Comparison of ENCODE assay signal across 21 cellular contexts in the genomic region with DNA sequence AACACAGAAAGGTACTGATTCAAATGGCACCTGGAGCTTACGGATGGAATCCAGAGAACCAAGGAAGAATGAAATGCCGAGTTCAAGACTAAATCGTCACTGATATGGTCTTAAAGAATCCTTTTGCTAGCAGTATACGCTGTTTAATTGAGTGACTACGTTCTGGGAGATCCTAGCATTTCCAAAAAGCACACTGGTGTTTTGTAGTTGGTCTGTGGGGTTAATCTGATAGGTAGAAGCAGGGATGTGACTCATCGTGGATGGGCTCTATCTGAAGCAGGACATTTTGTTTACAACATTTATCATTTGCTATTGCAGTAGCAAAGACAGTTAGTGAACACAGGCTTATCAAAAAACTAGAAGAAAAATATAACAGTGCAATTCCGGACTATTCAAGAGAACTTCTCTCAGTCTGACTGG.
DNase-seq lines count a peak whose midpoint lies in the region; ATAC-seq, FAIRE-seq and TF ChIP-seq lines count a peak whose summit lies in the region.
"Had no signal": no experiment of that assay in that cellular context is flagged by ENCODE, and none has a peak within 500 bp of the region (broad histone marks: within the 10 kb centered on the region; RNA-seq: fewer than 3 reads in every experiment).

No MANE protein-coding gene starts in this region.

- no TSS peak for BruUV-seq in HCT116 (replicated peaks; lab: Mats Ljungman, UMichigan)

- no peak overlapping the region for H3K23ac ChIP-seq in H1 (ENCODE audit: insufficient read length)

- H2BK12ac ChIP-seq in H1 (ENCODE audit: low read depth, low read length): no peak overlapping the region

- no peak overlapping the region for H2BK5ac ChIP-seq in H1 (ENCODE audit: low read depth, low read length)

- no peak overlapping the region for H4K5ac ChIP-seq in H1 (ENCODE audit: insufficient read length, low read depth, low read length)

- H3K9ac ChIP-seq in HCT116 (ENCODE audit: low read length) (peak overlapping the region; percentile 58), H1 (replicated peaks in 1 of 4; ENCODE audit: extremely low read depth in 1 of 4, low read depth in 3 of 4, low read length in 3 of 4) (no peak overlapping the region)

- no peak overlapping the region for H2BK120ac ChIP-seq in H1 (replicated peaks; ENCODE audit: low read depth, low read length)

- H3K14ac ChIP-seq in H1 (ENCODE audit: insufficient read length): no peak overlapping the region

- DNase-seq in HCT116 (ENCODE audit: low read depth, low spot score) (no peak), H1 (ENCODE audit: low read depth in 1 of 2, low spot score in 2 of 2) (no peak), osteoblast (ENCODE audit: insufficient read length, low spot score, missing footprints) (no peak), head of caudate nucleus (no peak), islet precursor cell (no peak)
- DNase-seq in activated CD8-positive, alpha-beta memory T cell treated with anti-CD3 and anti-CD28 coated beads for 24 hours: no peak
- DNase-seq: activated CD4-positive, alpha-beta T cell treated with anti-CD3 and anti-CD28 coated beads for 4 hours; COR-L47; dorsolateral prefrontal cortex; naive B cell; NCI-H1436 treated with DMSO at 0.1 percent for 48 hours; NCI-H2227 treated with DMSO at 0.1 percent for 48 hours; stimulated activated CD4-positive, alpha-beta T cell treated with anti-CD3 and anti-CD28 coated beads, Interleukin-1b, Interleukin-23, amount 100 ng/mL, for 48 hours; stimulated activated naive CD4-positive, alpha-beta T cell; transverse colon had no signal

- H4K8ac ChIP-seq in H1 (ENCODE audit: extremely low read depth, insufficient read depth, low read length): no peak overlapping the region

- H3K9me3 ChIP-seq in HCT116 (ENCODE audit: control insufficient read depth in 1 of 2, insufficient read depth in 1 of 2, low read depth in 1 of 2, low read length in 2 of 2) (no peaks in the 10 kb centered on the region), H1 (ENCODE audit: insufficient read depth in 2 of 2, low read depth in 1 of 2, low read length in 1 of 2) (no peaks in the 10 kb centered on the region), osteoblast (ENCODE audit: low read depth, low read length) (no peaks in the 10 kb centered on the region)
- H3K9me3 ChIP-seq: esophagus muscularis mucosa, transverse colon had no signal

- peak overlapping the region; percentile 100 for H3K27ac ChIP-seq in HCT116 (ENCODE audit: low read depth, low read length)
- no peak overlapping the region for H3K27ac ChIP-seq in H1 (ENCODE audit: low read depth, low read length)
- peak overlapping the region; percentile 97 for H3K27ac ChIP-seq in osteoblast (ENCODE audit: low read depth, low read length)
- H3K27ac ChIP-seq: cardiac muscle cell, dorsolateral prefrontal cortex, esophagus muscularis mucosa, transverse colon had no signal

- H4K91ac ChIP-seq in H1 (replicated peaks; ENCODE audit: insufficient read length, low read length): no peak overlapping the region

- RAD21 ChIA-PET in HCT116 (lab: Charles Lee; ENCODE audit: low non-redundant PET in 1 of 2, low total read pairs in 2 of 2, uncharacterized antibody in 2 of 2, unreplicated experiment in 2 of 2): no interaction called here

- TF ChIP-seq CTCF in HCT116 (IDR thresholded peaks at IDR 0.05 in 2 of 3, conservative IDR thresholded peaks at IDR 0.05 in 1 of 3; ENCODE audit: borderline replicate concordance in 1 of 3, insufficient read depth in 1 of 3, low read depth in 2 of 3, low read length in 2 of 3) (no peak), H1 (IDR thresholded peaks at IDR 0.05; ENCODE audit: control extremely low read depth in 1 of 3, insufficient read depth in 1 of 3, low read depth in 1 of 3, low read length in 3 of 3) (no peak), osteoblast (IDR thresholded peaks at IDR 0.05; ENCODE audit: extremely low read depth, low read depth, low read length) (no peak)

- H3K56ac ChIP-seq in H1 (replicated peaks; ENCODE audit: insufficient read length, low read depth, low read length): no peak overlapping the region

- peaks cover 52 to 74% of the 10 kb centered on the region in 2 experiments for H3K4me1 ChIP-seq in HCT116 (ENCODE audit: control insufficient read depth in 1 of 2, insufficient read depth in 2 of 2, low read length in 2 of 2)
- H3K4me1 ChIP-seq in H1 (replicated peaks in 1 of 4; ENCODE audit: control insufficient read depth in 3 of 4, insufficient read depth in 4 of 4, low read length in 3 of 4): 0 out of 7 replicates have a peak, but pooled peaks cover 0 to 2% (median under 1%) of the 10 kb centered on the region in 4 experiments
- peaks cover 31% of the 10 kb centered on the region for H3K4me1 ChIP-seq in osteoblast (ENCODE audit: insufficient read depth, low read length)
- H3K4me1 ChIP-seq: esophagus muscularis mucosa, transverse colon had no signal

- H3K4me3 ChIP-seq in HCT116 (replicated peaks in 1 of 2; ENCODE audit: low read depth in 1 of 2, low read length in 2 of 2): no peak overlapping the region
- H3K4me3 ChIP-seq in H1 (ENCODE audit: extremely low read depth in 1 of 4, insufficient read depth in 2 of 4, low read depth in 3 of 4, low read length in 4 of 4): no peak overlapping the region
- no peak overlapping the region for H3K4me3 ChIP-seq in osteoblast (ENCODE audit: insufficient read depth, low read length)
- H3K4me3 ChIP-seq: cardiac muscle cell, dorsolateral prefrontal cortex, esophagus muscularis mucosa, lung, transverse colon had no signal

- H4K20me1 ChIP-seq in HCT116 (ENCODE audit: insufficient read depth) (no peaks in the 10 kb centered on the region), H1 (replicated peaks in 1 of 2; ENCODE audit: control insufficient read depth in 1 of 2, insufficient read depth in 2 of 2, low read length in 2 of 2) (no peaks in the 10 kb centered on the region), osteoblast (ENCODE audit: insufficient read depth, low read length) (no peaks in the 10 kb centered on the region)

- intact Hi-C loops in HCT116 (cut with micrococcal nuclease) (no loop called here), head of caudate nucleus (cut with DNase I) (no loop called here)

- H3K4me2 ChIP-seq in HCT116 (ENCODE audit: low read length) (peak overlapping the region; percentile 57), H1 (ENCODE audit: insufficient read depth in 1 of 2, low read depth in 2 of 2, low read length in 2 of 2) (no peak overlapping the region), osteoblast (ENCODE audit: insufficient read depth, low read length) (no peak overlapping the region)

- H3K79me1 ChIP-seq in H1 (ENCODE audit: low read depth, low read length): no peaks in the 10 kb centered on the region

- H3K4ac ChIP-seq in H1 (replicated peaks; ENCODE audit: insufficient read length, low read depth, low read length): no peak overlapping the region

- H3K27me3 ChIP-seq in HCT116 (ENCODE audit: insufficient read depth, low read length) (no peaks in the 10 kb centered on the region), H1 (replicated peaks in 1 of 4; ENCODE audit: control insufficient read depth in 3 of 4, extremely low read depth in 1 of 4, insufficient read depth in 3 of 4, low read length in 3 of 4) (no peaks in the 10 kb centered on the region; a peak in 1 of 7 replicates), osteoblast (ENCODE audit: insufficient read depth, low read length) (no peaks in the 10 kb centered on the region)
- H3K27me3 ChIP-seq: cardiac muscle cell, esophagus muscularis mucosa, transverse colon had no signal

- H3K79me2 ChIP-seq in HCT116 (ENCODE audit: insufficient read depth, low read length): no peaks in the 10 kb centered on the region
- H3K79me2 ChIP-seq in H1 (ENCODE audit: control insufficient read depth in 1 of 2, insufficient read depth in 2 of 2, low read length in 2 of 2): no peaks in the 10 kb centered on the region
- H3K79me2 ChIP-seq in osteoblast (ENCODE audit: insufficient read depth, low read length): no peaks in the 10 kb centered on the region

- no peak for FAIRE-seq in H1 (lab: Jason Lieb, UNC)

- POLR2A ChIA-PET in HCT116 (lab: Charles Lee): no interaction called here
- POLR2A ChIA-PET in H1 (lab: Charles Lee; ENCODE audit: partially characterized antibody): no interaction called here

- H3K9me2 ChIP-seq in HCT116 (ENCODE audit: insufficient read depth): no peaks in the 10 kb centered on the region

- H2AK5ac ChIP-seq in H1 (ENCODE audit: low read depth, low read length): no peak overlapping the region

- 87% methylated on average over 7 of the region's 7 CpGs; no CpG with 5 or more reads in 1 of the 2 experiments for WGBS in H1 (ENCODE audit: extremely low coverage in 1 of 2, insufficient coverage in 1 of 2, insufficient read length in 1 of 2, insufficient replicate concordance in 2 of 2, low coverage in 1 of 2, low lambda C conversion rate in 2 of 2, missing lambda C conversion rate in 1 of 2), 2 experiments

- no peak for TF ChIP-seq EP300 in H1 (IDR thresholded peaks at IDR 0.05; ENCODE audit: borderline replicate concordance in 1 of 2, low read depth in 2 of 2, low read length in 2 of 2)

- no peak overlapping the region for H2BK15ac ChIP-seq in H1 (ENCODE audit: low read length)

- H3K23me2 ChIP-seq in H1 (ENCODE audit: low read depth, low read length): no peaks in the 10 kb centered on the region

- TF ChIP-seq RAD21 in HCT116 (IDR thresholded peaks at IDR 0.05; ENCODE audit: low read depth) (no peak), H1 (IDR thresholded peaks at IDR 0.05 in 1 of 2, conservative IDR thresholded peaks at IDR 0.05 in 1 of 2; ENCODE audit: low read depth in 2 of 2, low read length in 2 of 2) (no peak)

- no peak overlapping the region for H2BK20ac ChIP-seq in H1 (ENCODE audit: low read length)

- no peak overlapping the region for H3K18ac ChIP-seq in H1 (ENCODE audit: extremely low read depth, low read length)

- ATAC-seq in HCT116: no peak
- peak; percentile 43 for ATAC-seq in SK-N-SH treated with all-trans-retinoic acid at 6 μM for 48 hours
- ATAC-seq in HG02678 (IDR thresholded peaks at IDR 0.05; ENCODE audit: unreplicated experiment): no peak
- ATAC-seq: sciatic nerve had no signal

- CTCF ChIA-PET in HCT116 (lab: Charles Lee): no interaction called here
- CTCF ChIA-PET in H1 (lab: Charles Lee; ENCODE audit: partially characterized antibody): no interaction called here

- TF ChIP-seq POLR2A in HCT116 (IDR thresholded peaks at IDR 0.05; ENCODE audit: borderline replicate concordance, extremely low read depth, insufficient read depth, insufficient read length): no peak
- no peak for TF ChIP-seq POLR2A in H1 (IDR thresholded peaks at IDR 0.05; ENCODE audit: control extremely low read depth in 1 of 2, low read depth in 2 of 2, low read length in 2 of 2)

- H2AFZ ChIP-seq in HCT116 (ENCODE audit: low read depth, low read length, poor library complexity, severe bottlenecking) (no peak overlapping the region), H1 (ENCODE audit: low read length) (peak overlapping the region; percentile 86; the same call in 1 of the 2 replicates), osteoblast (ENCODE audit: low read length) (peak overlapping the region; percentile 23)

- H3K36me3 ChIP-seq in HCT116 (ENCODE audit: control insufficient read depth in 1 of 2, insufficient read depth in 2 of 2, low read length in 2 of 2): no peaks in the 10 kb centered on the region
- no peaks in the 10 kb centered on the region for H3K36me3 ChIP-seq in H1 (ENCODE audit: control insufficient read depth in 2 of 4, insufficient read depth in 4 of 4, low read length in 3 of 4)
- no peaks in the 10 kb centered on the region for H3K36me3 ChIP-seq in osteoblast (ENCODE audit: insufficient read depth, low read length)
- H3K36me3 ChIP-seq: cardiac muscle cell, esophagus muscularis mucosa, transverse colon had no signal

Comparison
In these comparisons a context has a peak if more than half of its experiments do, and no peak if none do; other contexts are left out.
1. Of the 16 proteins assayed by ChIP-seq in both H1 and HCT116: peak only in H1: none; only in HCT116: JUND, MAX, POLR2AphosphoS5 and SP1; in both: none; in neither: 12.